ENCODE assay signal across 8 cellular contexts in genomic region chr1:91499904-91500755, GRCh38. TPM values are rescaled to one million over a fixed set of nuclear protein-coding genes. Genes with fewer than 3 reads are reported as not detected.
DNase-seq lines count a peak whose midpoint lies in the region; ATAC-seq and TF ChIP-seq lines count a peak whose summit lies in the region.

No MANE protein-coding gene starts in this region.

- H3K4me3 ChIP-seq in right atrium auricular region (peak overlapping the region; percentile 53 to 66), stomach smooth muscle (ENCODE audit: low read length in 2 of 2) (peak overlapping the region; percentile 79 to 88)

- no peak for DNase-seq in activated CD8-positive, alpha-beta memory T cell treated with anti-CD3 and anti-CD28 coated beads, Interleukin-2, amount 10 ng/mL, durations not matched to agents 7 days and 5 days
- no peak for DNase-seq in activated CD8-positive, alpha-beta memory T cell treated with anti-CD3 and anti-CD28 coated beads for 24 hours
- DNase-seq in SKM-1 treated with dmso at 0.1 percent for 144 hours (lab: John Stamatoyannopoulos, UW; ENCODE audit: unreplicated experiment) (peak; percentile 88), right atrium auricular region (ENCODE audit: low spot score) (no peak), NCI-H128 (lab: John Stamatoyannopoulos, UW; ENCODE audit: unreplicated experiment) (no peak)
- no peak for DNase-seq in activated effector memory CD4-positive, alpha-beta T cell treated with Interleukin-2 at 50 U/mL for 16 hours

- CTCF ChIA-PET in activated CD8-positive, alpha-beta memory T cell treated with anti-CD3 and anti-CD28 coated beads, Interleukin-2, amount 10 ng/mL, durations not matched to agents 7 days and 5 days (lab: Charles Lee) = interaction anchor here (1.3 to 3.1 kb wide), 5 partner anchors 11 to 387 kb away, joined by 3 to 14 read pairs (median 4); no protein-coding TSS in a partner anchor

- peak; percentile 2 for ATAC-seq in activated CD8-positive, alpha-beta memory T cell treated with anti-CD3 and anti-CD28 coated beads, Interleukin-2, amount 10 ng/mL, durations not matched to agents 7 days and 5 days
- peak; percentile 5 for ATAC-seq in HG03025 (IDR thresholded peaks at IDR 0.05; ENCODE audit: low FRiP score, unreplicated experiment)

- peaks cover 0 to 11% of the 10 kb centered on the region in 2 donors for H3K4me1 ChIP-seq in right atrium auricular region
- peaks cover 2% of the 10 kb centered on the region for H3K4me1 ChIP-seq in stomach smooth muscle (ENCODE audit: control insufficient read depth, insufficient read depth, low read length)

- peaks cover 20% of the 10 kb centered on the region for H3K4me1 Mint-ChIP-seq in activated CD8-positive, alpha-beta memory T cell treated with anti-CD3 and anti-CD28 coated beads, Interleukin-2, amount 10 ng/mL, durations not matched to agents 7 days and 5 days

- no peak overlapping the region for H3K27ac Mint-ChIP-seq in activated CD8-positive, alpha-beta memory T cell treated with anti-CD3 and anti-CD28 coated beads, Interleukin-2, amount 10 ng/mL, durations not matched to agents 7 days and 5 days

- peak overlapping the region; percentile 69 to 71 for H3K9ac ChIP-seq in stomach smooth muscle (ENCODE audit: low read length in 2 of 2)

- H3K4me3 Mint-ChIP-seq in activated CD8-positive, alpha-beta memory T cell treated with anti-CD3 and anti-CD28 coated beads, Interleukin-2, amount 10 ng/mL, durations not matched to agents 7 days and 5 days = no peak overlapping the region

- H3K27me3 Mint-ChIP-seq in activated CD8-positive, alpha-beta memory T cell treated with anti-CD3 and anti-CD28 coated beads, Interleukin-2, amount 10 ng/mL, durations not matched to agents 7 days and 5 days = no peaks in the 10 kb centered on the region

- H3K36me3 ChIP-seq in right atrium auricular region = no peaks in the 10 kb centered on the region
- no peaks in the 10 kb centered on the region for H3K36me3 ChIP-seq in stomach smooth muscle (ENCODE audit: control insufficient read depth in 2 of 2, insufficient read depth in 2 of 2, low read length in 2 of 2)

- H3K36me3 Mint-ChIP-seq in activated CD8-positive, alpha-beta memory T cell treated with anti-CD3 and anti-CD28 coated beads, Interleukin-2, amount 10 ng/mL, durations not matched to agents 7 days and 5 days = peaks cover 14% of the 10 kb centered on the region

- H3K9me3 ChIP-seq in right atrium auricular region (no peaks in the 10 kb centered on the region), stomach smooth muscle (ENCODE audit: control insufficient read depth in 2 of 2, low read length in 2 of 2) (no peaks in the 10 kb centered on the region)

- H3K27ac ChIP-seq in right atrium auricular region = peak overlapping the region; percentile 80 to 89
- peak overlapping the region; percentile 72 for H3K27ac ChIP-seq in stomach smooth muscle (ENCODE audit: low read length)

- no peaks in the 10 kb centered on the region for H3K9me3 Mint-ChIP-seq in activated CD8-positive, alpha-beta memory T cell treated with anti-CD3 and anti-CD28 coated beads, Interleukin-2, amount 10 ng/mL, durations not matched to agents 7 days and 5 days (ENCODE audit: low read depth)

- no peaks in the 10 kb centered on the region for H3K27me3 ChIP-seq in right atrium auricular region
- no peaks in the 10 kb centered on the region for H3K27me3 ChIP-seq in stomach smooth muscle (ENCODE audit: control insufficient read depth in 1 of 2, insufficient read depth in 2 of 2, low read length in 2 of 2)

- no peak for TF ChIP-seq CTCF in right atrium auricular region (IDR thresholded peaks at IDR 0.05)

RNA-seq across cellular contexts. Expression of gene CDC7, which starts 0.5 kb away (rescaled TPM):
- total RNA-seq in activated CD8-positive, alpha-beta memory T cell treated with anti-CD3 and anti-CD28 coated beads, Interleukin-2, amount 10 ng/mL, durations not matched to agents 7 days and 5 days = 10 to 100 TPM; 39.5 to 39.7 TPM
- total RNA-seq in right atrium auricular region = under 1 TPM; 0.52 to 0.90 TPM

Comparison
In these comparisons a context has a peak if more than half of its experiments do, and no peak if none do; other contexts are left out.
1. RNA of gene CDC7, which starts 0.5 kb away (total RNA-seq): 39.5 to 39.7 TPM in activated CD8-positive, alpha-beta memory T cell treated with anti-CD3 and anti-CD28 coated beads, Interleukin-2, amount 10 ng/mL, durations not matched to agents 7 days and 5 days; 0.52 to 0.90 TPM in right atrium auricular region; every median in the first group is over 10 times any median in the second.